15 cellular contexts compared by ENCODE assay signal in genomic region chr1:61092643-61093042, GRCh38. TPM values are rescaled to one million over a fixed set of nuclear protein-coding genes. Genes with fewer than 3 reads are reported as not detected.
DNase-seq lines count a peak whose midpoint lies in the region; ATAC-seq and TF ChIP-seq lines count a peak whose summit lies in the region.
"Had no signal": no experiment of that assay in that cellular context is flagged by ENCODE, and none has a peak within 500 bp of the region (broad histone marks: within the 10 kb centered on the region; RNA-seq: fewer than 3 reads in every experiment).

No MANE protein-coding gene starts in this region.

- no peak overlapping the region for H3K4me3 ChIP-seq in PC-3 (ENCODE audit: low read length)
- H3K4me3 ChIP-seq: smooth muscle cell, testis had no signal

- H4K20me1 ChIP-seq in PC-3 (ENCODE audit: low read length) = no peaks in the 10 kb centered on the region

- H3K4me2 ChIP-seq in PC-3 (ENCODE audit: low read length) = no peak overlapping the region

- intact Hi-C loops in PC-3 (cut with micrococcal nuclease) = no loop called here

- no peak for ATAC-seq in PC-3
- ATAC-seq: activated T-cell treated with anti-CD3 and anti-CD28 coated beads, Interleukin-2, amount 50 U/mL, for 4 hours had no signal

- H3K79me2 ChIP-seq in PC-3 (ENCODE audit: low read length) = peaks cover 57% of the 10 kb centered on the region

- H3K4me1 ChIP-seq in PC-3 (ENCODE audit: insufficient read depth, low read length) = peaks cover 14% of the 10 kb centered on the region

- H3K27me3 ChIP-seq in PC-3 (ENCODE audit: low read length) = no peaks in the 10 kb centered on the region
- H3K27me3 ChIP-seq: testis had no signal

- no peak overlapping the region for H2AFZ ChIP-seq in PC-3 (ENCODE audit: low read length)

- TF ChIP-seq CTCF in GM13976 (IDR thresholded peaks at IDR 0.05; ENCODE audit: borderline replicate concordance, control extremely low read depth, extremely low read depth, insufficient read depth, missing control alignments) (no peak), PC-3 (conservative IDR thresholded peaks at IDR 0.05; ENCODE audit: low read depth, low read length) (no peak)

- H3K27ac ChIP-seq in epithelial cell of prostate (peak overlapping the region; percentile 19), PC-3 (ENCODE audit: low read length) (no peak overlapping the region)
- H3K27ac ChIP-seq: testis had no signal

- in situ Hi-C loops in GM13976 (cut with MboI; ENCODE audit: low sequenced_read_pairs, unreplicated experiment) = no loop called here

- CTCF ChIA-PET in PC-3 (lab: Charles Lee) = no interaction called here

- no peaks in the 10 kb centered on the region for H3F3A ChIP-seq in PC-3 (ENCODE audit: low read length, unreplicated experiment)

- no peaks in the 10 kb centered on the region for H3K9me3 ChIP-seq in PC-3 (ENCODE audit: low read length)
- H3K9me3 ChIP-seq: testis had no signal

- no peaks in the 10 kb centered on the region for H3K9me2 ChIP-seq in PC-3 (replicated peaks; ENCODE audit: low read length)

- H3K36me3 ChIP-seq in PC-3 (ENCODE audit: low read depth, low read length) = peaks cover 4% of the 10 kb centered on the region

- DNase-seq in NCI-H345 (lab: John Stamatoyannopoulos, UW) (peak; percentile 9), NCI-H345 treated with DMSO at 0.1 percent for 48 hours (lab: John Stamatoyannopoulos, UW; ENCODE audit: unreplicated experiment) (no peak), NCI-H526 treated with DMSO at 0.1 percent for 48 hours (lab: John Stamatoyannopoulos, UW) (peak; percentile 27), epithelial cell of prostate (ENCODE audit: low read depth, low spot score) (no peak), superior temporal gyrus (ENCODE audit: extremely low spot score) (peak; percentile 62), GM13976 (ENCODE audit: low spot score) (no peak), PC-3 (no peak), NOMO-1 treated with DMSO at 0.1 percent for 48 hours (lab: John Stamatoyannopoulos, UW; ENCODE audit: unreplicated experiment) (no peak)
- DNase-seq: activated CD4-positive, alpha-beta T cell treated with anti-CD3 and anti-CD28 coated beads for 4 hours; activated T-cell treated with anti-CD3 and anti-CD28 coated beads, Interleukin-2, amount 50 U/mL, for 4 hours; amygdala; dermis blood vessel endothelial cell; NCI-H1048; testis had no signal

- POLR2A ChIA-PET in PC-3 (lab: Charles Lee; ENCODE audit: unreplicated experiment) = no interaction called here

- no TSS peak for BruUV-seq in PC-3 (replicated peaks; lab: Mats Ljungman, UMichigan)

- H3K9ac ChIP-seq in PC-3 (ENCODE audit: low read length) = no peak overlapping the region

RNA-seq across cellular contexts. Expression of gene NFIA, which starts 10.3 kb away (rescaled TPM):
- 5.2 and 12.7 TPM in 2 replicates for total RNA-seq in PC-3 (2014; rRNA removed)

Comparison
In these comparisons a context has a peak if more than half of its experiments do, and no peak if none do; other contexts are left out.
1. DNase-seq: peak in NCI-H345 (single experiment), NCI-H526 treated with DMSO at 0.1 percent for 48 hours (single experiment) and superior temporal gyrus (single experiment); none in NCI-H345 treated with DMSO at 0.1 percent for 48 hours (single experiment), epithelial cell of prostate (single experiment), GM13976 (single experiment), PC-3 (single experiment) and NOMO-1 treated with DMSO at 0.1 percent for 48 hours (single experiment).